ENCODE assay signal across 10 cellular contexts in the genomic region with DNA sequence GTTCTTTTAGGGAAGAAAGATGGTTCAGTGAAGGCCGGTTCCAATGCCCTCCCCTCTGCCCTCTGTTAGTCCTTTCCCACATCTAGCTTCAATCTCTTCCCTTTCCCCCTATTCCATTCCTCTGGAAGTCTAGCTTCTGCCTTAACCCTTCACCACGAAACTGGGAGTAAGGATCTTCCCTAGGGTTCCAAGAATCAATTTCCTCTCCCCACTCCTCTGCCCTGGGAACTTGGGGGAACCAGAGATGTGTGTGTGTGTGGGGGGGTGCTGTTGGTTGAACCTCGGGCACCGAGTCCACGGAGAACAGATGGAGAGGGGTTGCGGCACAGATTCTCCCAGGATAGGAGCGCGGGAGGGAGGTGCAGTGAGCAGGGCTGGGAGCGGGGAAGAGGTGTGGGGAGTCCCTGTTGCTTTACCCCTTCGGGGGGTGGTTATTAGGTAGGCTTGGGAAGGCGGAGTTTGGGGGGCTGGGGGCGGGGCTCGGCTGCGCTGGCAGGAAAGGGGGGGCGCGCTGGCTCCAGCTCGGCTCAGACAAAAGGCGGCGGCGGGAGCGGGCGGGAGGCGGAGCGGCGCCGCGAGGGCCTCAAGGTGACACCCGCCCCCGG. TPM values are rescaled to one million over a fixed set of nuclear protein-coding genes. Genes with fewer than 3 reads are reported as not detected.
A peak's percentile ranks its signal among the peaks of the same experiment; 100 is the strongest.
DNase-seq lines count a peak whose midpoint lies in the region; ATAC-seq and TF ChIP-seq lines count a peak whose summit lies in the region.
"Had no signal": no experiment of that assay in that cellular context is flagged by ENCODE, and none has a peak within 500 bp of the region (broad histone marks: within the 10 kb centered on the region; RNA-seq: fewer than 3 reads in every experiment).

Gene TMEM151B (plus strand): TSS at position 530 of the 605 bp plus-strand sequence. CDS start 293 bp downstream, outside the sequence.

- H3K27ac Mint-ChIP-seq in activated T-cell treated with anti-CD3 and anti-CD28 coated beads, Interleukin-2, amount 50 U/mL, for 24 hours = peak within 1 kb of the TSS; percentile 66
- no peak within 1 kb of the TSS for H3K27ac Mint-ChIP-seq in activated T-helper 17 cell treated with anti-CD3 and anti-CD28 coated beads, Interleukin-2, amount 50 U/mL, for 72 hours

- H3K4me3 ChIP-seq in transverse colon = peak within 1 kb of the TSS in 3 of 4 donors; percentile 26 to 50 (median 38)

- WGBS in transverse colon (ENCODE audit: low coverage in 1 of 2), 2 donors = 27 to 39% methylated on average over 6 to 14 of the region's 29 CpGs

- no peak within 1 kb of the TSS for H3K27ac ChIP-seq in transverse colon

- in situ Hi-C loops in transverse colon (cut with MboI; ENCODE audit: low pct_ligation_motif_present in 1 of 4, low pct_unique_long_range_greater_than_20kb in 1 of 4, low sequenced_read_pairs in 3 of 4) = loop anchor here in 1 of 4 donors (10.0 kb wide), 1 partner anchor 65 kb away; no protein-coding TSS in a partner anchor

- no peaks in the 10 kb centered on the region for H3K9me3 Mint-ChIP-seq in activated T-cell treated with anti-CD3 and anti-CD28 coated beads, Interleukin-2, amount 50 U/mL, for 24 hours
- H3K9me3 Mint-ChIP-seq in activated T-helper 17 cell treated with anti-CD3 and anti-CD28 coated beads, Interleukin-2, amount 50 U/mL, for 72 hours = no peaks in the 10 kb centered on the region

- H3K9me3 ChIP-seq in transverse colon = no peaks in the 10 kb centered on the region

- DNase-seq in activated T-cell treated with anti-CD3 and anti-CD28 coated beads, Interleukin-2, amount 50 U/mL, for 24 hours = no peak
- no peak for DNase-seq in activated T-cell treated with anti-CD3 and anti-CD28 coated beads, Interleukin-2, amount 50 U/mL, for 48 hours
- DNase-seq in left kidney (ENCODE audit: low read depth, low spot score) (peak; percentile 35), transverse colon (no peak), AG08396 (ENCODE audit: low spot score) (no peak)
- DNase-seq: DND-41, NCI-H187 had no signal

- H3K27me3 Mint-ChIP-seq in activated T-cell treated with anti-CD3 and anti-CD28 coated beads, Interleukin-2, amount 50 U/mL, for 24 hours = peaks cover 60% of the 10 kb centered on the region
- peaks cover 48% of the 10 kb centered on the region for H3K27me3 Mint-ChIP-seq in activated T-helper 17 cell treated with anti-CD3 and anti-CD28 coated beads, Interleukin-2, amount 50 U/mL, for 72 hours

- H3K4me1 Mint-ChIP-seq in activated T-cell treated with anti-CD3 and anti-CD28 coated beads, Interleukin-2, amount 50 U/mL, for 24 hours (ENCODE audit: low read depth) = peaks cover 37% of the 10 kb centered on the region
- peaks cover 12% of the 10 kb centered on the region for H3K4me1 Mint-ChIP-seq in activated T-helper 17 cell treated with anti-CD3 and anti-CD28 coated beads, Interleukin-2, amount 50 U/mL, for 72 hours

- H3K36me3 ChIP-seq in transverse colon = no peaks in the 10 kb centered on the region

- no peak for ATAC-seq in activated T-helper 17 cell treated with anti-CD3 and anti-CD28 coated beads, Interleukin-2, amount 50 U/mL, for 72 hours (replicated peaks)
- ATAC-seq in HG02759 (IDR thresholded peaks at IDR 0.05; ENCODE audit: unreplicated experiment) (no peak), HG02885 (IDR thresholded peaks at IDR 0.05; ENCODE audit: poor library complexity, unreplicated experiment) (no peak)

- peak within 1 kb of the TSS; percentile 60 for H3K4me3 Mint-ChIP-seq in activated T-cell treated with anti-CD3 and anti-CD28 coated beads, Interleukin-2, amount 50 U/mL, for 24 hours
- peak within 1 kb of the TSS; percentile 55 for H3K4me3 Mint-ChIP-seq in activated T-helper 17 cell treated with anti-CD3 and anti-CD28 coated beads, Interleukin-2, amount 50 U/mL, for 72 hours

- no peaks in the 10 kb centered on the region for H3K36me3 Mint-ChIP-seq in activated T-cell treated with anti-CD3 and anti-CD28 coated beads, Interleukin-2, amount 50 U/mL, for 24 hours (ENCODE audit: low read depth)
- H3K36me3 Mint-ChIP-seq in activated T-helper 17 cell treated with anti-CD3 and anti-CD28 coated beads, Interleukin-2, amount 50 U/mL, for 72 hours (ENCODE audit: low read depth) = peaks cover under 1% of the 10 kb centered on the region

- peaks cover 67% of the 10 kb centered on the region for H3K27me3 ChIP-seq in transverse colon

- intact Hi-C loops in transverse colon (cut with DNase I; ENCODE audit: low total_unique reads) = loop anchor here (10.0 kb wide), 1 partner anchor 65 kb away; no protein-coding TSS in a partner anchor

- TF ChIP-seq POLR2A in transverse colon (IDR thresholded peaks at IDR 0.05) = no peak

- TF ChIP-seq CTCF in transverse colon (IDR thresholded peaks at IDR 0.05) = no peak

- peaks cover 0 to 12% (median 6%) of the 10 kb centered on the region in 4 donors for H3K4me1 ChIP-seq in transverse colon

- no peak for TF ChIP-seq EP300 in transverse colon (IDR thresholded peaks at IDR 0.05; ENCODE audit: low read depth)

RNA-seq across cellular contexts. Expression of gene TMEM151B, which starts in this region (rescaled TPM):
- under 1 TPM; 0.05 to 0.19 TPM for total RNA-seq in activated T-helper 17 cell treated with anti-CD3 and anti-CD28 coated beads, Interleukin-2, amount 50 U/mL, for 72 hours
- total RNA-seq in transverse colon = 1 to 10 TPM in 2 of 4 donors, under 1 TPM in 2; 0.14 to 3.8 (median 1.7) TPM
